ENCODE assay signal across 8 cellular contexts in the genomic region with DNA sequence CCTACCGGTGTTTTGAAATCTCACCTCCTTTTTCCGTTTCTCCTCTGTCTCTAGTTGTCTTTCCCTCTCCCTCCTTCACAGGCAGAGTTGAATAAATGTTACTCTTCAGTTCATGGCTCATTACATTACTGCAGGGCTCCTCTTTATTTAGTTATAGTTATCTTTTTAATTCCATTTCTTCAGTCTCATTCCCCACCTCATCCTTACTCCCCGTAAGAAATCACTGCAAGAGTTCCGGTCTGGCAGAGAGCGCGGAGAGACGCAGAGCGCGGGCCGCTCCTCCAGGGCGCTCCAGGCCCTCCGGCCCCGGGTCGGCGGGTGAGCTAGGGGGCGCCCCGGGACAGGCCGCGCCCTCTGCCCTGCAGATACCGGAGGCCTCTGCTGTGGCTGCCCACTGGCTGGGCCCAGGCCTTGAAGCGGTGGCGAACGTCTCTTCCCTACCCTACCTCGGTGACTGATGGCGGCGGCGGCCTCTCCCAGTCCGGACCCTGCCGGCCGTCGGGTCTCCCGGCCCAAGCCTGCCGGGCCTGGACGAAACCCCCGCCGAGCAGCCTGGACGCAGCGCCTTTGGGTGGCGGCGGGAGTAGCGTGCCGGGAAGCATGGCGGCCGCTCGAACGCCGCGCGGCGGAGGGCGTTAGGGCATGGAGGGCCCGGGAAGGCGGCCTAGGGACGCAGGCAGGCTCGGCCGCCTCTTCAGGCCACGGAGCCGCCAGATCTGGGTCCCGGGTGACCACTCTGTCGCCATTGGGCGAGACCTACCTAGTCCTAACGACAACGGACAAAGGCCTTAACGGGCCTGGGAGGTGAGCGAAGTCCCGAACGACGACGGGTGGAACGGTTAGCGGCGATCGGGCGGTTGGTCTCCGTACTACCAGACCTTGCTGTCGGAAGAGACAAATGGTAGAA. TPM values are rescaled to one million over a fixed set of nuclear protein-coding genes. Genes with fewer than 3 reads are reported as not detected.
A peak's percentile ranks its signal among the peaks of the same experiment; 100 is the strongest.
DNase-seq lines count a peak whose midpoint lies in the region; ATAC-seq and FAIRE-seq lines count a peak whose summit lies in the region.

No MANE protein-coding gene starts in this region.

- FAIRE-seq in GM18507 (lab: Jason Lieb, UNC) = peak; percentile 75

- H3K9me3 Mint-ChIP-seq in activated CD4-positive, alpha-beta memory T cell treated with anti-CD3 and anti-CD28 coated beads, Interleukin-2, amount 10 ng/mL, durations not matched to agents 7 days and 5 days = no peaks in the 10 kb centered on the region
- H3K9me3 Mint-ChIP-seq in memory B cell = no peaks in the 10 kb centered on the region

- peak; percentile 82 for ATAC-seq in HG02884 (IDR thresholded peaks at IDR 0.05; ENCODE audit: unreplicated experiment)
- peak; percentile 68 for ATAC-seq in memory B cell (ENCODE audit: low read depth)

- H3K9me3 ChIP-seq in effector memory CD4-positive, alpha-beta T cell (ENCODE audit: control insufficient read depth, low read length) = no peaks in the 10 kb centered on the region

- peak overlapping the region; percentile 75 for H3K4me3 Mint-ChIP-seq in activated CD4-positive, alpha-beta memory T cell treated with anti-CD3 and anti-CD28 coated beads, Interleukin-2, amount 10 ng/mL, durations not matched to agents 7 days and 5 days
- peak overlapping the region; percentile 81 for H3K4me3 Mint-ChIP-seq in memory B cell

- H3K4me1 Mint-ChIP-seq in activated CD4-positive, alpha-beta memory T cell treated with anti-CD3 and anti-CD28 coated beads, Interleukin-2, amount 10 ng/mL, durations not matched to agents 7 days and 5 days = peaks cover 32% of the 10 kb centered on the region
- H3K4me1 Mint-ChIP-seq in memory B cell = peaks cover 18% of the 10 kb centered on the region

- no peaks in the 10 kb centered on the region for H3K36me3 ChIP-seq in effector memory CD4-positive, alpha-beta T cell (ENCODE audit: control insufficient read depth, insufficient read depth, low read length)

- peak overlapping the region; percentile 58 for H3K4me3 ChIP-seq in effector memory CD4-positive, alpha-beta T cell (ENCODE audit: insufficient read depth, low read depth, low read length, poor library complexity, severe bottlenecking)

- peaks cover 8% of the 10 kb centered on the region for H3K4me1 ChIP-seq in effector memory CD4-positive, alpha-beta T cell (ENCODE audit: control insufficient read depth, insufficient read depth, low read length, poor library complexity, severe bottlenecking)

- POLR2A ChIA-PET in activated CD4-positive, alpha-beta memory T cell treated with anti-CD3 and anti-CD28 coated beads, Interleukin-2, amount 10 ng/mL, durations not matched to agents 7 days and 5 days (lab: Charles Lee) = interaction anchor here (0.9 to 4.8 kb wide), 6 partner anchors 12 to 127 kb away, joined by 3 to 35 read pairs (median 20); partner anchors contain the start of gene HMGN4

- no peaks in the 10 kb centered on the region for H3K27me3 Mint-ChIP-seq in activated CD4-positive, alpha-beta memory T cell treated with anti-CD3 and anti-CD28 coated beads, Interleukin-2, amount 10 ng/mL, durations not matched to agents 7 days and 5 days
- no peaks in the 10 kb centered on the region for H3K27me3 Mint-ChIP-seq in memory B cell

- peak overlapping the region; percentile 63 for H3K27ac ChIP-seq in effector memory CD4-positive, alpha-beta T cell (ENCODE audit: insufficient read depth, low read length, poor library complexity, severe bottlenecking)

- H3K36me3 Mint-ChIP-seq in activated CD4-positive, alpha-beta memory T cell treated with anti-CD3 and anti-CD28 coated beads, Interleukin-2, amount 10 ng/mL, durations not matched to agents 7 days and 5 days (ENCODE audit: low read depth) = peaks cover 5% of the 10 kb centered on the region
- peaks cover 4% of the 10 kb centered on the region for H3K36me3 Mint-ChIP-seq in memory B cell

- H3K27ac Mint-ChIP-seq in activated CD4-positive, alpha-beta memory T cell treated with anti-CD3 and anti-CD28 coated beads, Interleukin-2, amount 10 ng/mL, durations not matched to agents 7 days and 5 days = peak overlapping the region; percentile 88
- H3K27ac Mint-ChIP-seq in memory B cell = peak overlapping the region; percentile 92

- no peaks in the 10 kb centered on the region for H3K27me3 ChIP-seq in effector memory CD4-positive, alpha-beta T cell (replicated peaks; ENCODE audit: control insufficient read depth, insufficient read depth, low read length, poor library complexity, severe bottlenecking)

- DNase-seq in GM18507 (ENCODE audit: extremely low spot score, insufficient read length, low read depth) (no peak), NCI-H2171 (lab: John Stamatoyannopoulos, UW) (peak; percentile 49), memory B cell (ENCODE audit: low spot score in 2 of 2) (peak; percentile 78 to 88), RKO (ENCODE audit: low spot score) (no peak)
- DNase-seq in activated CD4-positive, alpha-beta memory T cell treated with anti-CD3 and anti-CD28 coated beads, Interleukin-2, amount 10 ng/mL, durations not matched to agents 7 days and 5 days = peak; percentile 75
- DNase-seq in effector memory CD4-positive, alpha-beta T cell = peak; percentile 46 to 61 (median 49)
- DNase-seq in stimulated activated CD8-positive, alpha-beta memory T cell treated with anti-CD3 and anti-CD28 coated beads, Interleukin-12 subunit alpha, Interleukin-12 subunit beta, amount 100 ng/mL, for 24 hours (ENCODE audit: extremely low read depth) = peak; percentile 36

- CTCF ChIA-PET in activated CD4-positive, alpha-beta memory T cell treated with anti-CD3 and anti-CD28 coated beads, Interleukin-2, amount 10 ng/mL, durations not matched to agents 7 days and 5 days (lab: Charles Lee) = interaction anchor here (1.0 to 2.5 kb wide), 3 partner anchors 12 to 180 kb away, joined by 4 to 6 read pairs (median 4); partner anchors contain the start of gene HMGN4

RNA-seq across cellular contexts. Expression of gene HMGN4, which starts 16.4 kb away (rescaled TPM):
- 100 to 1,000 TPM; 108 to 109 TPM for total RNA-seq in activated CD4-positive, alpha-beta memory T cell treated with anti-CD3 and anti-CD28 coated beads, Interleukin-2, amount 10 ng/mL, durations not matched to agents 7 days and 5 days

RNA-seq across cellular contexts. Expression of gene BTN1A1, which starts 21.6 kb away (rescaled TPM):
- not detected for total RNA-seq in activated CD4-positive, alpha-beta memory T cell treated with anti-CD3 and anti-CD28 coated beads, Interleukin-2, amount 10 ng/mL, durations not matched to agents 7 days and 5 days

Comparison
In these comparisons a context has a peak if more than half of its experiments do, and no peak if none do; other contexts are left out.
1. DNase-seq: peak in NCI-H2171 (single experiment), activated CD4-positive, alpha-beta memory T cell treated with anti-CD3 and anti-CD28 coated beads, Interleukin-2, amount 10 ng/mL, durations not matched to agents 7 days and 5 days (single experiment), effector memory CD4-positive, alpha-beta T cell (3 of 3), memory B cell (2 of 2) and stimulated activated CD8-positive, alpha-beta memory T cell treated with anti-CD3 and anti-CD28 coated beads, Interleukin-12 subunit alpha, Interleukin-12 subunit beta, amount 100 ng/mL, for 24 hours (single experiment); none in GM18507 (single experiment) and RKO (single experiment).